1 cellular context compared by ENCODE assay signal in genomic region chr4:40662962-40663604, GRCh38.
A peak's percentile ranks its signal among the peaks of the same experiment; 100 is the strongest.
TF ChIP-seq lines count a peak whose summit lies in the region.

No MANE protein-coding gene starts in this region.

TF ChIP-seq in HepG2, 621 proteins besides CTCF, POLR2A, EP300 and RAD21 (continued from another document and continues in another):
- TF ChIP-seq ZHX2 (IDR thresholded peaks at IDR 0.05; ENCODE audit: low read depth) (no peak), ZHX2 (CRISPR knock-in tag; IDR thresholded peaks at IDR 0.05; ENCODE audit: borderline replicate concordance) (no peak), ZNF367 (CRISPR knock-in tag; IDR thresholded peaks at IDR 0.05; ENCODE audit: borderline replicate concordance) (no peak), ATF4 (CRISPR knock-in tag; IDR thresholded peaks at IDR 0.05) (0 out of 4 replicates have a peak, but pooled peaks of 1 of the 2 experiments have one; percentile 12), CENPBD1 (CRISPR knock-in tag; IDR thresholded peaks at IDR 0.05; ENCODE audit: borderline replicate concordance, low read depth) (no peak), CEBPG (CRISPR knock-in tag; IDR thresholded peaks at IDR 0.05) (0 out of 2 replicates have a peak, but pooled peaks have one; percentile 4), SALL1 (CRISPR knock-in tag; IDR thresholded peaks at IDR 0.05) (peak; percentile 75), ZBTB20 (CRISPR knock-in tag; IDR thresholded peaks at IDR 0.05; ENCODE audit: borderline replicate concordance, low read depth) (0 out of 2 replicates have a peak, but pooled peaks have one; percentile 26), TEAD2 (CRISPR knock-in tag; IDR thresholded peaks at IDR 0.05) (no peak), CSRNP1 (CRISPR knock-in tag; IDR thresholded peaks at IDR 0.05) (no peak), XRCC5 (optimal IDR thresholded peaks at IDR 0.05; ENCODE audit: low read length) (peak; percentile 32), NR2C2 (CRISPR knock-in tag; IDR thresholded peaks at IDR 0.05; ENCODE audit: borderline replicate concordance) (no peak), PHF8 (CRISPR knock-in tag; IDR thresholded peaks at IDR 0.05) (no peak), ZNF235 (CRISPR knock-in tag; IDR thresholded peaks at IDR 0.05; ENCODE audit: borderline replicate concordance) (no peak), ZNF720 (CRISPR knock-in tag; IDR thresholded peaks at IDR 0.05) (no peak), MYC (CRISPR knock-in tag; IDR thresholded peaks at IDR 0.05; ENCODE audit: borderline replicate concordance) (0 out of 2 replicates have a peak, but pooled peaks have one; percentile 28), ZNF598 (CRISPR knock-in tag; IDR thresholded peaks at IDR 0.05; ENCODE audit: borderline replicate concordance) (no peak), ZNF234 (CRISPR knock-in tag; conservative IDR thresholded peaks at IDR 0.05) (no peak), ZNF546 (CRISPR knock-in tag; conservative IDR thresholded peaks at IDR 0.05) (no peak), ZSCAN31 (CRISPR knock-in tag; IDR thresholded peaks at IDR 0.05; ENCODE audit: low read depth) (no peak), ARID5B (CRISPR knock-in tag; IDR thresholded peaks at IDR 0.05) (peak; percentile 71)
- TF ChIP-seq, protein P1, sequence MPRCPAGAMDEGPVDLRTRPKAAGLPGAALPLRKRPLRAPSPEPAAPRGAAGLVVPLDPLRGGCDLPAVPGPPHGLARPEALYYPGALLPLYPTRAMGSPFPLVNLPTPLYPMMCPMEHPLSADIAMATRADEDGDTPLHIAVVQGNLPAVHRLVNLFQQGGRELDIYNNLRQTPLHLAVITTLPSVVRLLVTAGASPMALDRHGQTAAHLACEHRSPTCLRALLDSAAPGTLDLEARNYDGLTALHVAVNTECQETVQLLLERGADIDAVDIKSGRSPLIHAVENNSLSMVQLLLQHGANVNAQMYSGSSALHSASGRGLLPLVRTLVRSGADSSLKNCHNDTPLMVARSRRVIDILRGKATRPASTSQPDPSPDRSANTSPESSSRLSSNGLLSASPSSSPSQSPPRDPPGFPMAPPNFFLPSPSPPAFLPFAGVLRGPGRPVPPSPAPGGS (CRISPR knock-in tag; IDR thresholded peaks at IDR 0.05): no peak
- TF ChIP-seq, protein P2, sequence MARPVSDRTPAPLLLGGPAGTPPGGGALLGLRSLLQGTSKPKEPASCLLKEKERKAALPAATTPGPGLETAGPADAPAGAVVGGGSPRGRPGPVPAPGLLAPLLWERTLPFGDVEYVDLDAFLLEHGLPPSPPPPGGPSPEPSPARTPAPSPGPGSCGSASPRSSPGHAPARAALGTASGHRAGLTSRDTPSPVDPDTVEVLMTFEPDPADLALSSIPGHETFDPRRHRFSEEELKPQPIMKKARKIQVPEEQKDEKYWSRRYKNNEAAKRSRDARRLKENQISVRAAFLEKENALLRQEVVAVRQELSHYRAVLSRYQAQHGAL (CRISPR knock-in tag; IDR thresholded peaks at IDR 0.05; ENCODE audit: not compliant biosample characterization): no peak
- TF ChIP-seq, protein P3, sequence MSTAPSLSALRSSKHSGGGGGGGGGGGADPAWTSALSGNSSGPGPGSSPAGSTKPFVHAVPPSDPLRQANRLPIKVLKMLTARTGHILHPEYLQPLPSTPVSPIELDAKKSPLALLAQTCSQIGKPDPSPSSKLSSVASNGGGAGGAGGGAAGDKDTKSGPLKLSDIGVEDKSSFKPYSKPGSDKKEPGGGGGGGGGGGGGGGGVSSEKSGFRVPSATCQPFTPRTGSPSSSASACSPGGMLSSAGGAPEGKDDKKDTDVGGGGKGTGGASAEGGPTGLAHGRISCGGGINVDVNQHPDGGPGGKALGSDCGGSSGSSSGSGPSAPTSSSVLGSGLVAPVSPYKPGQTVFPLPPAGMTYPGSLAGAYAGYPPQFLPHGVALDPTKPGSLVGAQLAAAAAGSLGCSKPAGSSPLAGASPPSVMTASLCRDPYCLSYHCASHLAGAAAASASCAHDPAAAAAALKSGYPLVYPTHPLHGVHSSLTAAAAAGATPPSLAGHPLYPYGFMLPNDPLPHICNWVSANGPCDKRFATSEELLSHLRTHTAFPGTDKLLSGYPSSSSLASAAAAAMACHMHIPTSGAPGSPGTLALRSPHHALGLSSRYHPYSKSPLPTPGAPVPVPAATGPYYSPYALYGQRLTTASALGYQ (CRISPR knock-in tag; IDR thresholded peaks at IDR 0.05): 0 out of 2 replicates have a peak, but pooled peaks have one; percentile 19
- TF ChIP-seq, protein P4, sequence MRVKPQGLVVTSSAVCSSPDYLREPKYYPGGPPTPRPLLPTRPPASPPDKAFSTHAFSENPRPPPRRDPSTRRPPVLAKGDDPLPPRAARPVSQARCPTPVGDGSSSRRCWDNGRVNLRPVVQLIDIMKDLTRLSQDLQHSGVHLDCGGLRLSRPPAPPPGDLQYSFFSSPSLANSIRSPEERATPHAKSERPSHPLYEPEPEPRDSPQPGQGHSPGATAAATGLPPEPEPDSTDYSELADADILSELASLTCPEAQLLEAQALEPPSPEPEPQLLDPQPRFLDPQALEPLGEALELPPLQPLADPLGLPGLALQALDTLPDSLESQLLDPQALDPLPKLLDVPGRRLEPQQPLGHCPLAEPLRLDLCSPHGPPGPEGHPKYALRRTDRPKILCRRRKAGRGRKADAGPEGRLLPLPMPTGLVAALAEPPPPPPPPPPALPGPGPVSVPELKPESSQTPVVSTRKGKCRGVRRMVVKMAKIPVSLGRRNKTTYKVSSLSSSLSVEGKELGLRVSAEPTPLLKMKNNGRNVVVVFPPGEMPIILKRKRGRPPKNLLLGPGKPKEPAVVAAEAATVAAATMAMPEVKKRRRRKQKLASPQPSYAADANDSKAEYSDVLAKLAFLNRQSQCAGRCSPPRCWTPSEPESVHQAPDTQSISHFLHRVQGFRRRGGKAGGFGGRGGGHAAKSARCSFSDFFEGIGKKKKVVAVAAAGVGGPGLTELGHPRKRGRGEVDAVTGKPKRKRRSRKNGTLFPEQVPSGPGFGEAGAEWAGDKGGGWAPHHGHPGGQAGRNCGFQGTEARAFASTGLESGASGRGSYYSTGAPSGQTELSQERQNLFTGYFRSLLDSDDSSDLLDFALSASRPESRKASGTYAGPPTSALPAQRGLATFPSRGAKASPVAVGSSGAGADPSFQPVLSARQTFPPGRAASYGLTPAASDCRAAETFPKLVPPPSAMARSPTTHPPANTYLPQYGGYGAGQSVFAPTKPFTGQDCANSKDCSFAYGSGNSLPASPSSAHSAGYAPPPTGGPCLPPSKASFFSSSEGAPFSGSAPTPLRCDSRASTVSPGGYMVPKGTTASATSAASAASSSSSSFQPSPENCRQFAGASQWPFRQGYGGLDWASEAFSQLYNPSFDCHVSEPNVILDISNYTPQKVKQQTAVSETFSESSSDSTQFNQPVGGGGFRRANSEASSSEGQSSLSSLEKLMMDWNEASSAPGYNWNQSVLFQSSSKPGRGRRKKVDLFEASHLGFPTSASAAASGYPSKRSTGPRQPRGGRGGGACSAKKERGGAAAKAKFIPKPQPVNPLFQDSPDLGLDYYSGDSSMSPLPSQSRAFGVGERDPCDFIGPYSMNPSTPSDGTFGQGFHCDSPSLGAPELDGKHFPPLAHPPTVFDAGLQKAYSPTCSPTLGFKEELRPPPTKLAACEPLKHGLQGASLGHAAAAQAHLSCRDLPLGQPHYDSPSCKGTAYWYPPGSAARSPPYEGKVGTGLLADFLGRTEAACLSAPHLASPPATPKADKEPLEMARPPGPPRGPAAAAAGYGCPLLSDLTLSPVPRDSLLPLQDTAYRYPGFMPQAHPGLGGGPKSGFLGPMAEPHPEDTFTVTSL (CRISPR knock-in tag; IDR thresholded peaks at IDR 0.05; ENCODE audit: borderline replicate concordance): peak; percentile 63; the same call in 1 of the 2 replicates
